In genomic region chr10:3469639-3470020, GRCh38 we compare ENCODE assay signal across 1 cellular context.
TF ChIP-seq lines count a peak whose summit lies in the region.

No MANE protein-coding gene starts in this region.

TF ChIP-seq in IMR-90, 13 proteins besides CTCF, POLR2A, EP300 and RAD21 (continued from another document):
- TF ChIP-seq ELK1 (IDR thresholded peaks at IDR 0.05; ENCODE audit: borderline replicate concordance, low read depth, low read length) (no peak), RFX5 (IDR thresholded peaks at IDR 0.05; ENCODE audit: low read depth, low read length) (no peak), CHD1 (IDR thresholded peaks at IDR 0.05; ENCODE audit: low read depth, low read length) (no peak), MXI1 (IDR thresholded peaks at IDR 0.05; ENCODE audit: borderline replicate concordance, low read depth, low read length) (no peak)
